In genomic region chr15:92095691-92096090, GRCh38 we compare ENCODE assay signal across 9 cellular contexts.
DNase-seq lines count a peak whose midpoint lies in the region; ATAC-seq and TF ChIP-seq lines count a peak whose summit lies in the region.
"Had no signal": no experiment of that assay in that cellular context is flagged by ENCODE, and none has a peak within 500 bp of the region (broad histone marks: within the 10 kb centered on the region; RNA-seq: fewer than 3 reads in every experiment).

No MANE protein-coding gene starts in this region.

- H3K36me3 Mint-ChIP-seq in IgD-negative memory B cell = no peaks in the 10 kb centered on the region
- H3K36me3 Mint-ChIP-seq in memory B cell = no peaks in the 10 kb centered on the region
- H3K36me3 Mint-ChIP-seq in Caco-2 (ENCODE audit: insufficient read depth, unreplicated experiment) = no peaks in the 10 kb centered on the region

- BruUV-seq in Caco-2 (replicated peaks; lab: Mats Ljungman, UMichigan) = no TSS peak

- H3K4me1 Mint-ChIP-seq in IgD-negative memory B cell (peaks cover 9 to 13% (median 11%) of the 10 kb centered on the region in 3 donors), memory B cell (peaks cover 13% of the 10 kb centered on the region), Caco-2 (ENCODE audit: low read depth, unreplicated experiment) (peaks cover 10% of the 10 kb centered on the region)

- intact Hi-C loops in Caco-2 (cut with micrococcal nuclease; ENCODE audit: unreplicated experiment) = no loop called here
- intact Hi-C loops in left colon (cut with DNase I, micrococcal nuclease) = loop anchor here in 1 of 2 donors (5.0 kb wide), 1 partner anchor 622 kb away; no protein-coding TSS in a partner anchor

- no peaks in the 10 kb centered on the region for H3K9me3 Mint-ChIP-seq in IgD-negative memory B cell
- H3K9me3 Mint-ChIP-seq in memory B cell = no peaks in the 10 kb centered on the region
- H3K9me3 Mint-ChIP-seq in Caco-2 (ENCODE audit: unreplicated experiment) = no peaks in the 10 kb centered on the region

- CTCF ChIA-PET in Caco-2 (lab: Charles Lee) = no interaction called here

- no peak for TF ChIP-seq CTCF in Caco-2 (IDR thresholded peaks at IDR 0.05; ENCODE audit: insufficient read depth in 1 of 2, low read depth in 1 of 2, low read length in 1 of 2, severe bottlenecking in 1 of 2, unreplicated experiment in 1 of 2)

- H3K4me3 Mint-ChIP-seq in IgD-negative memory B cell (no peak overlapping the region), memory B cell (no peak overlapping the region), Caco-2 (ENCODE audit: unreplicated experiment) (no peak overlapping the region)

- H3K4me3 ChIP-seq in Caco-2 (ENCODE audit: low read depth, low read length) = no peak overlapping the region
- H3K4me3 ChIP-seq: lung had no signal

- no peaks in the 10 kb centered on the region for H3K9me3 ChIP-seq in Caco-2

- H3K27me3 Mint-ChIP-seq in IgD-negative memory B cell (no peaks in the 10 kb centered on the region), memory B cell (no peaks in the 10 kb centered on the region), Caco-2 (ENCODE audit: insufficient read depth, unreplicated experiment) (peaks cover 11% of the 10 kb centered on the region)

- DNase-seq in memory B cell (ENCODE audit: low spot score in 2 of 2) (no peak), NCI-H2227 (lab: John Stamatoyannopoulos, UW; ENCODE audit: unreplicated experiment) (no peak), Caco-2 (no peak), left colon (no peak)
- DNase-seq: stimulated activated CD4-positive, alpha-beta T cell treated with anti-CD3 and anti-CD28 coated beads, Interleukin-2, amount 100 ng/mL, for 48 hours had no signal

- POLR2A ChIA-PET in Caco-2 (lab: Charles Lee) = no interaction called here

- ATAC-seq in GM18520 (IDR thresholded peaks at IDR 0.05; ENCODE audit: unreplicated experiment) (peak; percentile 59), GM21528 (IDR thresholded peaks at IDR 0.05; ENCODE audit: low FRiP score, unreplicated experiment) (peak; percentile 68), memory B cell (ENCODE audit: low read depth) (peak; percentile 42), left colon (no peak)

- H3K27ac Mint-ChIP-seq in IgD-negative memory B cell (peak overlapping the region in 2 of 3 donors; percentile 5 to 35), memory B cell (peak overlapping the region; percentile 38), Caco-2 (ENCODE audit: unreplicated experiment) (no peak overlapping the region)

- peaks cover 2% of the 10 kb centered on the region for H3K27me3 ChIP-seq in Caco-2 (replicated peaks; ENCODE audit: control insufficient read depth, insufficient read depth, low read length)

- H3K36me3 ChIP-seq in Caco-2 (ENCODE audit: control insufficient read depth, insufficient read depth, low read length) = no peaks in the 10 kb centered on the region

- H3K4me1 ChIP-seq in Caco-2 = no peaks in the 10 kb centered on the region
